In the genomic region with DNA sequence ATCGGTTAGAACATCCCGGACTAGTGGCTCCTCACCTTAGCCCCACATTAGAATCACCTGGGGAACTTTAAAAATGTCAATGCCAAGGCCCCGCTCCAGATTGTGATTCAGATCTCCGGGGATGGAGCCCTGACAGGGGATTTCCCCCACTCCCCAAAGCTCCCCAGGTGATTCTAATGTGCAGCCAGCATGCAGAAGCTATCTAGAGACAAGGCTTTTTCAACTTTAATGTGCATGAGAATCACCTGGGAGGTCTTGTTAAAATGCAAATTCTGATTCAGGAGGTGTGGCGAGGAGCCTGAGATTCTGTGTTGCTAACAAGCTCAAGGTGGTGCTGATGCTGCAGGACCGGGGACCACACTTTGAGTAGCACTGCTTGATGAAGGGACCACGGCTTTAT, we compare ENCODE assay signal across 31 cellular contexts.
"Had no signal": no experiment of that assay in that cellular context is flagged by ENCODE, and none has a peak within 500 bp of the region (broad histone marks: within the 10 kb centered on the region; RNA-seq: fewer than 3 reads in every experiment).

No MANE protein-coding gene starts in this region.

- FAIRE-seq: astrocyte, colon, kidney, urothelium cell line had no signal

- H3K4me2 ChIP-seq: smooth muscle cell had no signal

- DNase-seq: activated CD4-positive, alpha-beta T cell treated with anti-CD3 and anti-CD28 coated beads, Interleukin-2, amount 50 U/mL, for 4 hours; activated CD8-positive, alpha-beta memory T cell treated with anti-CD3 and anti-CD28 coated beads for 24 hours; activated CD8-positive, alpha-beta memory T cell treated with anti-CD3 and anti-CD28 coated beads, Interleukin-2, amount 50 U/mL, for 4 hours; activated naive CD4-positive, alpha-beta T cell; activated naive CD8-positive, alpha-beta T cell treated with anti-CD3 and anti-CD28 coated beads for 36 hours; activated T-cell treated with anti-CD3 and anti-CD28 coated beads, Interleukin-2, amount 50 U/mL, for 4 hours; dorsolateral prefrontal cortex; effector memory CD8-positive, alpha-beta T cell; esophagus squamous epithelium; heart left ventricle; kidney; left lung; naive thymus-derived CD4-positive, alpha-beta T cell; retina; sigmoid colon; stimulated activated CD4-positive, alpha-beta T cell treated with anti-CD3 and anti-CD28 coated beads, Interleukin-15, amount 100 ng/mL, for 24 hours; stomach; T-helper 9 cell had no signal

- H3K36me3 ChIP-seq: breast epithelium, esophagus squamous epithelium, heart left ventricle, left lung, neural progenitor cell, sigmoid colon, stomach, suprapubic skin, tibial nerve had no signal

- H2AFZ ChIP-seq: neural progenitor cell had no signal

- H3K4me3 ChIP-seq: breast epithelium, dorsolateral prefrontal cortex, esophagus squamous epithelium, heart left ventricle, left lung, lung, neural progenitor cell, sigmoid colon, smooth muscle cell, stomach, suprapubic skin, tibial nerve had no signal

- H3K27me3 ChIP-seq: breast epithelium, neural progenitor cell, sigmoid colon had no signal

- H3K4me1 ChIP-seq: breast epithelium, left lung had no signal

- H3K9me3 Mint-ChIP-seq: activated naive CD8-positive, alpha-beta T cell treated with anti-CD3 and anti-CD28 coated beads for 36 hours; activated T-cell treated with anti-CD3 and anti-CD28 coated beads, Interleukin-2, amount 50 U/mL, for 4 hours; activated T-helper 2 cell treated with anti-CD3 and anti-CD28 coated beads, Interferon-gamma antibody, Interleukin-2, Interleukin-4, amounts not matched to agents 10 μg/mL and 5 μg/mL and 100 μg/mL, durations not matched to agents 14 hours and 24 hours and 36 hours; central memory CD8-positive, alpha-beta T cell; effector memory CD8-positive, alpha-beta T cell; neural progenitor cell; stimulated activated memory B cell treated with anti-CD40 and anti-IgM and Interleukin-4, amounts not matched to agents 10 μg/mL and 1 μg/mL and 100 μg/mL, for 72 hours had no signal

- H3K27ac ChIP-seq: breast epithelium, dorsolateral prefrontal cortex, esophagus squamous epithelium, heart left ventricle, left lung, neural progenitor cell, sigmoid colon, stomach, suprapubic skin, tibial nerve had no signal

- H3K36me3 Mint-ChIP-seq: activated naive CD8-positive, alpha-beta T cell treated with anti-CD3 and anti-CD28 coated beads for 36 hours; naive thymus-derived CD4-positive, alpha-beta T cell; neural progenitor cell; stimulated activated memory B cell treated with anti-CD40 and anti-IgM and Interleukin-4, amounts not matched to agents 10 μg/mL and 1 μg/mL and 100 μg/mL, for 72 hours had no signal

- ATAC-seq: activated T-cell treated with anti-CD3 and anti-CD28 coated beads, Interleukin-2, amount 50 U/mL, for 4 hours; effector memory CD8-positive, alpha-beta T cell; heart left ventricle; left lung; naive thymus-derived CD4-positive, alpha-beta T cell; stimulated activated memory B cell treated with anti-CD40 and anti-IgM and Interleukin-4, amounts not matched to agents 10 μg/mL and 1 μg/mL and 100 μg/mL, for 72 hours had no signal

- H3K4me1 Mint-ChIP-seq: central memory CD8-positive, alpha-beta T cell; naive thymus-derived CD4-positive, alpha-beta T cell had no signal

- H3K27ac Mint-ChIP-seq: activated naive CD8-positive, alpha-beta T cell treated with anti-CD3 and anti-CD28 coated beads for 36 hours; activated T-helper 2 cell treated with anti-CD3 and anti-CD28 coated beads, Interferon-gamma antibody, Interleukin-2, Interleukin-4, amounts not matched to agents 10 μg/mL and 5 μg/mL and 100 μg/mL, durations not matched to agents 14 hours and 24 hours and 36 hours; effector memory CD8-positive, alpha-beta T cell; progenitor cell of endocrine pancreas; stimulated activated memory B cell treated with anti-CD40 and anti-IgM and Interleukin-4, amounts not matched to agents 10 μg/mL and 1 μg/mL and 100 μg/mL, for 72 hours had no signal

- H3K9me3 ChIP-seq: breast epithelium, esophagus squamous epithelium, heart left ventricle, left lung, sigmoid colon, stomach, suprapubic skin, tibial nerve had no signal

- H3K4me3 Mint-ChIP-seq: activated naive CD8-positive, alpha-beta T cell treated with anti-CD3 and anti-CD28 coated beads for 36 hours; activated T-cell treated with anti-CD3 and anti-CD28 coated beads, Interleukin-2, amount 50 U/mL, for 4 hours; central memory CD8-positive, alpha-beta T cell; effector memory CD8-positive, alpha-beta T cell; naive thymus-derived CD4-positive, alpha-beta T cell; neural progenitor cell; stimulated activated memory B cell treated with anti-CD40 and anti-IgM and Interleukin-4, amounts not matched to agents 10 μg/mL and 1 μg/mL and 100 μg/mL, for 72 hours had no signal

- H3K9ac ChIP-seq: neural progenitor cell had no signal
